34 cellular contexts compared by ENCODE assay signal in the genomic region with DNA sequence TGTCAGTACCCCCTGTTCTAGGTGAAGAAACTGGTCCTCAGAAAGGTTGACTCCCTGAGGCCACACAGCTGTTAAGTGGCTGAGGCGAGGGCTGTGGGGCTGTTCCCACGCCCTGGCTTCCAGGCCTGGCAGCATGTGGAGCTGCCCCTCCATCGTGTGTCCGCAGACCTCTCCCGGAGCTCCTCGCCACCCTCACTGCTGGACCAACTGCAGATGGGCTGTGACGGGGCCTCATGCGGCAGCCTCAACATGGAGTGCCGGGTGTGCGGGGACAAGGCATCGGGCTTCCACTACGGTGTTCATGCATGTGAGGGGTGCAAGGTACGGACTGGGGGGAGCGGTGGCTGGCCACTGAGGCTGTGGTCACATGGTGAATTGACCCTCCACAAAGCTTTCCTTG. TPM values are rescaled to one million over a fixed set of nuclear protein-coding genes. Genes with fewer than 3 reads are reported as not detected.
A peak's percentile ranks its signal among the peaks of the same experiment; 100 is the strongest.
DNase-seq lines count a peak whose midpoint lies in the region; ATAC-seq and TF ChIP-seq lines count a peak whose summit lies in the region.
"Had no signal": no experiment of that assay in that cellular context is flagged by ENCODE, and none has a peak within 500 bp of the region (broad histone marks: within the 10 kb centered on the region; RNA-seq: fewer than 3 reads in every experiment).

No MANE protein-coding gene starts in this region.

- peaks cover 35% of the 10 kb centered on the region for H3K4me1 Mint-ChIP-seq in T-helper 1 cell treated with Interleukin-12 subunit alpha and Interleukin-12 subunit beta and Interleukin-4 antibody, amounts not matched to agents 30 μg/mL and 1 μg/mL, for 36 hours (ENCODE audit: low read depth)
- peaks cover 30% of the 10 kb centered on the region for H3K4me1 Mint-ChIP-seq in CD4-positive, alpha-beta T cell (ENCODE audit: low read depth)
- peaks cover 19% of the 10 kb centered on the region for H3K4me1 Mint-ChIP-seq in T-helper 17 cell
- peaks cover 23 to 49% (median 36%) of the 10 kb centered on the region in 7 donors for H3K4me1 Mint-ChIP-seq in naive thymus-derived CD4-positive, alpha-beta T cell
- peaks cover 4% of the 10 kb centered on the region for H3K4me1 Mint-ChIP-seq in MCF 10A (ENCODE audit: insufficient read depth, unreplicated experiment)

- H3K36me3 Mint-ChIP-seq in T-helper 1 cell treated with Interleukin-12 subunit alpha and Interleukin-12 subunit beta and Interleukin-4 antibody, amounts not matched to agents 30 μg/mL and 1 μg/mL, for 36 hours (ENCODE audit: low read depth) = peaks cover 23% of the 10 kb centered on the region
- H3K36me3 Mint-ChIP-seq in CD4-positive, alpha-beta T cell (ENCODE audit: low read depth) = peaks cover 81% of the 10 kb centered on the region
- peaks cover 4% of the 10 kb centered on the region for H3K36me3 Mint-ChIP-seq in T-helper 17 cell (ENCODE audit: low read depth)
- peaks cover 9 to 31% (median 15%) of the 10 kb centered on the region in 5 donors for H3K36me3 Mint-ChIP-seq in naive thymus-derived CD4-positive, alpha-beta T cell
- peaks cover 21% of the 10 kb centered on the region for H3K36me3 Mint-ChIP-seq in MCF 10A (ENCODE audit: insufficient read depth, unreplicated experiment)

- BruUV-seq in MCF 10A (replicated peaks; lab: Mats Ljungman, UMichigan) = no TSS peak

- no peak for ATAC-seq in CD4-positive, alpha-beta T cell (ENCODE audit: poor library complexity)
- ATAC-seq in T-helper 17 cell (no peak), GM21529 (IDR thresholded peaks at IDR 0.05; ENCODE audit: unreplicated experiment) (no peak), GM21825 (IDR thresholded peaks at IDR 0.05; ENCODE audit: unreplicated experiment) (no peak)
- no peak for ATAC-seq in naive thymus-derived CD4-positive, alpha-beta T cell
- ATAC-seq: activated T-helper 17 cell treated with anti-CD3 and anti-CD28 coated beads, Interleukin-2, amount 50 U/mL, for 72 hours; left cardiac atrium; right cardiac atrium; stimulated activated naive CD8-positive, alpha-beta T cell treated with anti-CD3 and anti-CD28 coated beads, Interleukin-15, Interleukin-2, amounts not matched to agents 100 U/mL and 50 U/mL, for 24 hours had no signal

- no peaks in the 10 kb centered on the region for H3K27me3 Mint-ChIP-seq in T-helper 1 cell treated with Interleukin-12 subunit alpha and Interleukin-12 subunit beta and Interleukin-4 antibody, amounts not matched to agents 30 μg/mL and 1 μg/mL, for 36 hours (ENCODE audit: low read depth)
- H3K27me3 Mint-ChIP-seq in CD4-positive, alpha-beta T cell = no peaks in the 10 kb centered on the region
- H3K27me3 Mint-ChIP-seq in T-helper 17 cell = no peaks in the 10 kb centered on the region
- no peaks in the 10 kb centered on the region for H3K27me3 Mint-ChIP-seq in naive thymus-derived CD4-positive, alpha-beta T cell
- no peaks in the 10 kb centered on the region for H3K27me3 Mint-ChIP-seq in MCF 10A (ENCODE audit: insufficient read depth, unreplicated experiment)
- H3K27me3 Mint-ChIP-seq: activated naive CD8-positive, alpha-beta T cell; activated T-helper 17 cell treated with anti-CD3 and anti-CD28 coated beads, Interleukin-2, amount 50 U/mL, for 72 hours had no signal

- DNase-seq in T-helper 1 cell (no peak), T-helper 17 cell (no peak), MCF 10A (ENCODE audit: unreplicated experiment) (no peak)
- DNase-seq in CD4-positive, alpha-beta T cell = no peak
- no peak for DNase-seq in naive thymus-derived CD4-positive, alpha-beta T cell
- DNase-seq: activated CD4-positive, alpha-beta T cell treated with anti-CD3 and anti-CD28 coated beads, Interleukin-2, amount 50 U/mL, for 48 hours; aorta; DMS79 treated with DMSO at 0.1 percent for 48 hours; effector CD8-positive, alpha-beta T cell; GF-D8; hypothalamus; immature natural killer cell; left cardiac atrium; NCI-H1048; NCI-H1694; NCI-H446 treated with DMSO at 0.1 percent for 48 hours; NCI-H774; Peyer's patch; right cardiac atrium; SHP77 treated with DMSO at 0.1 percent for 48 hours; stimulated activated CD4-positive, alpha-beta T cell treated with anti-CD3 and anti-CD28 coated beads, Interleukin-1b, Interleukin-23, amount 100 ng/mL, for 48 hours; stimulated activated naive CD8-positive, alpha-beta T cell treated with anti-CD3 and anti-CD28 coated beads, Interleukin-15, Interleukin-2, amounts not matched to agents 100 U/mL and 50 U/mL, for 24 hours had no signal

- peak overlapping the region; percentile 80 for H3K27ac Mint-ChIP-seq in T-helper 1 cell treated with Interleukin-12 subunit alpha and Interleukin-12 subunit beta and Interleukin-4 antibody, amounts not matched to agents 30 μg/mL and 1 μg/mL, for 36 hours
- peak overlapping the region; percentile 79 for H3K27ac Mint-ChIP-seq in CD4-positive, alpha-beta T cell
- H3K27ac Mint-ChIP-seq in T-helper 17 cell = peak overlapping the region; percentile 75
- H3K27ac Mint-ChIP-seq in naive thymus-derived CD4-positive, alpha-beta T cell = peak overlapping the region in 7 of 9 donors; percentile 76 to 92 (median 88)
- H3K27ac Mint-ChIP-seq in MCF 10A (ENCODE audit: low read depth, unreplicated experiment) = no peak overlapping the region
- H3K27ac Mint-ChIP-seq: CD14-positive monocyte had no signal

- no peak for TF ChIP-seq CTCF in CD4-positive, alpha-beta T cell (IDR thresholded peaks at IDR 0.05)
- TF ChIP-seq CTCF in MCF 10A (IDR thresholded peaks at IDR 0.05; ENCODE audit: unreplicated experiment) = no peak

- peaks cover 0 to 26% of the 10 kb centered on the region in 2 donors for H3K4me1 ChIP-seq in naive thymus-derived CD4-positive, alpha-beta T cell (ENCODE audit: control insufficient read depth in 2 of 2, insufficient read depth in 2 of 2, low read length in 2 of 2)

- no peak overlapping the region for H3K4me3 Mint-ChIP-seq in T-helper 1 cell treated with Interleukin-12 subunit alpha and Interleukin-12 subunit beta and Interleukin-4 antibody, amounts not matched to agents 30 μg/mL and 1 μg/mL, for 36 hours
- H3K4me3 Mint-ChIP-seq in CD4-positive, alpha-beta T cell = no peak overlapping the region
- H3K4me3 Mint-ChIP-seq in T-helper 17 cell = no peak overlapping the region
- peak overlapping the region in 6 of 10 donors; percentile 29 to 77 (median 54) for H3K4me3 Mint-ChIP-seq in naive thymus-derived CD4-positive, alpha-beta T cell
- no peak overlapping the region for H3K4me3 Mint-ChIP-seq in MCF 10A (ENCODE audit: unreplicated experiment)
- H3K4me3 Mint-ChIP-seq: activated naive CD8-positive, alpha-beta T cell; activated T-helper 17 cell treated with anti-CD3 and anti-CD28 coated beads, Interleukin-2, amount 50 U/mL, for 72 hours; immature natural killer cell; neural crest cell; WTC11 had no signal

- H3K9me3 ChIP-seq in CD4-positive, alpha-beta T cell (ENCODE audit: control insufficient read depth, low read length) = no peaks in the 10 kb centered on the region
- no peaks in the 10 kb centered on the region for H3K9me3 ChIP-seq in T-helper 17 cell (ENCODE audit: control insufficient read depth, low read length, poor library complexity, severe bottlenecking)
- no peaks in the 10 kb centered on the region for H3K9me3 ChIP-seq in naive thymus-derived CD4-positive, alpha-beta T cell (ENCODE audit: control insufficient read depth in 2 of 3, low read length in 3 of 3)
- H3K9me3 ChIP-seq: Peyer's patch had no signal

- POLR2A ChIA-PET in CD4-positive, alpha-beta T cell (lab: Charles Lee) = interaction anchor here (1.0 to 2.6 kb wide), 6 partner anchors 12 to 88 kb away, joined by 4 to 9 read pairs (median 4); a partner anchor contains a TSS
- POLR2A ChIA-PET in naive thymus-derived CD4-positive, alpha-beta T cell (lab: Charles Lee) = interaction anchor here (0.6 to 1.5 kb wide), 6 partner anchors 14 to 123 kb away, joined by 3 to 6 read pairs (median 3); a partner anchor contains a TSS
- POLR2A ChIA-PET in MCF 10A (lab: Yijun Ruan, JAX) = interaction anchor here (0.6 kb wide), 1 partner anchor 11 kb away, joined by 3 read pairs; no protein-coding TSS in a partner anchor

- H3K27me3 ChIP-seq in CD4-positive, alpha-beta T cell (ENCODE audit: control insufficient read depth, insufficient read depth, low read length) = no peaks in the 10 kb centered on the region
- no peaks in the 10 kb centered on the region for H3K27me3 ChIP-seq in naive thymus-derived CD4-positive, alpha-beta T cell (ENCODE audit: control insufficient read depth in 2 of 2, insufficient read depth in 2 of 2, low read length in 2 of 2)
- H3K27me3 ChIP-seq: Peyer's patch had no signal

- intact Hi-C loops in CD4-positive, alpha-beta T cell (cut with DNase I, micrococcal nuclease) = loop anchor here in 1 of 2 experiments (1.0 to 5.0 kb wide), 2 partner anchors 32 to 48 kb away; a partner anchor contains a TSS
- intact Hi-C loops in naive thymus-derived CD4-positive, alpha-beta T cell (cut with micrococcal nuclease) = loop anchor here (1.0 to 5.0 kb wide), 4 partner anchors 29 to 53 kb away; a partner anchor contains a TSS
- intact Hi-C loops in MCF 10A (cut with micrococcal nuclease) = no loop called here

- no peak overlapping the region for H3K27ac ChIP-seq in CD4-positive, alpha-beta T cell (ENCODE audit: low read depth, low read length)
- H3K27ac ChIP-seq in naive thymus-derived CD4-positive, alpha-beta T cell (ENCODE audit: low read depth, low read length) = no peak overlapping the region
- H3K27ac ChIP-seq: 22Rv1, coronary artery, epithelial cell of prostate, HL-60 had no signal

- peaks cover 0 to 55% (median 10%) of the 10 kb centered on the region in 3 experiments for H3K36me3 ChIP-seq in naive thymus-derived CD4-positive, alpha-beta T cell (ENCODE audit: control insufficient read depth in 2 of 3, insufficient read depth in 3 of 3, low read length in 3 of 3)

- CTCF ChIA-PET in CD4-positive, alpha-beta T cell (lab: Charles Lee) = interaction anchor here (1.3 kb wide), 1 partner anchor 29 kb away, joined by 3 read pairs; no protein-coding TSS in a partner anchor
- CTCF ChIA-PET in naive thymus-derived CD4-positive, alpha-beta T cell (lab: Charles Lee) = interaction anchor here (0.6 to 4.0 kb wide), 16 partner anchors 8 to 316 kb away, joined by 3 to 26 read pairs (median 4); a partner anchor contains a TSS
- CTCF ChIA-PET in MCF 10A (lab: Yijun Ruan, JAX) = interaction anchor here (1.0 to 1.6 kb wide), 4 partner anchors 12 to 48 kb away, joined by 3 to 5 read pairs (median 4); a partner anchor contains a TSS

- H3K4me3 ChIP-seq in naive thymus-derived CD4-positive, alpha-beta T cell (ENCODE audit: low read length) = no peak overlapping the region
- H3K4me3 ChIP-seq: coronary artery, Peyer's patch had no signal

- no peaks in the 10 kb centered on the region for H3K9me3 Mint-ChIP-seq in T-helper 1 cell treated with Interleukin-12 subunit alpha and Interleukin-12 subunit beta and Interleukin-4 antibody, amounts not matched to agents 30 μg/mL and 1 μg/mL, for 36 hours
- H3K9me3 Mint-ChIP-seq in CD4-positive, alpha-beta T cell = no peaks in the 10 kb centered on the region
- H3K9me3 Mint-ChIP-seq in naive thymus-derived CD4-positive, alpha-beta T cell = no peaks in the 10 kb centered on the region
- H3K9me3 Mint-ChIP-seq in MCF 10A (ENCODE audit: unreplicated experiment) = no peaks in the 10 kb centered on the region
- H3K9me3 Mint-ChIP-seq: activated T-helper 17 cell treated with anti-CD3 and anti-CD28 coated beads, Interleukin-2, amount 50 U/mL, for 72 hours; immature natural killer cell; neural crest cell; WTC11 had no signal

RNA-seq across cellular contexts. Expression of a gene that starts 32.2 kb away (rescaled TPM):
- 1 to 10 TPM; 1.6 to 1.7 TPM for total RNA-seq in CD4-positive, alpha-beta T cell
- 1 to 10 TPM; 3.7 to 4.5 TPM for total RNA-seq in T-helper 17 cell
- total RNA-seq in naive thymus-derived CD4-positive, alpha-beta T cell = 10 to 100 TPM in 1 of 5 experiments, 1 to 10 TPM in 4; 3.1 to 12.0 (median 6.4) TPM
- polyA plus RNA-seq in naive thymus-derived CD4-positive, alpha-beta T cell = 1 to 10 TPM; 3.4 to 7.5 TPM
- total RNA-seq in MCF 10A (2022) = 12.3 and 13.3 TPM in 2 replicates

RNA-seq across cellular contexts. Expression of a gene that starts 48.2 kb away (rescaled TPM):
- 1,000 to 10,000 TPM; 2,453 to 2,464 TPM for total RNA-seq in CD4-positive, alpha-beta T cell
- total RNA-seq in T-helper 17 cell (1,000 to 10,000 TPM; 2,096 to 2,128 TPM), MCF 10A (2022) (2,403 and 2,457 TPM in 2 replicates)
- 1,000 to 10,000 TPM; 1,380 to 2,381 (median 2,302) TPM for total RNA-seq in naive thymus-derived CD4-positive, alpha-beta T cell
- 1,000 to 10,000 TPM; 1,203 to 1,279 TPM for polyA plus RNA-seq in naive thymus-derived CD4-positive, alpha-beta T cell

Comparison
In these comparisons a context has a peak if more than half of its experiments do, and no peak if none do; other contexts are left out.
1. H3K4me3 Mint-ChIP-seq: peak in naive thymus-derived CD4-positive, alpha-beta T cell (6 of 10); none in T-helper 1 cell treated with Interleukin-12 subunit alpha and Interleukin-12 subunit beta and Interleukin-4 antibody, amounts not matched to agents 30 μg/mL and 1 μg/mL, for 36 hours (single experiment), CD4-positive, alpha-beta T cell (single experiment), T-helper 17 cell (single experiment) and MCF 10A (single experiment).